Comparison of ENCODE assay signal across 27 cellular contexts in the genomic region with DNA sequence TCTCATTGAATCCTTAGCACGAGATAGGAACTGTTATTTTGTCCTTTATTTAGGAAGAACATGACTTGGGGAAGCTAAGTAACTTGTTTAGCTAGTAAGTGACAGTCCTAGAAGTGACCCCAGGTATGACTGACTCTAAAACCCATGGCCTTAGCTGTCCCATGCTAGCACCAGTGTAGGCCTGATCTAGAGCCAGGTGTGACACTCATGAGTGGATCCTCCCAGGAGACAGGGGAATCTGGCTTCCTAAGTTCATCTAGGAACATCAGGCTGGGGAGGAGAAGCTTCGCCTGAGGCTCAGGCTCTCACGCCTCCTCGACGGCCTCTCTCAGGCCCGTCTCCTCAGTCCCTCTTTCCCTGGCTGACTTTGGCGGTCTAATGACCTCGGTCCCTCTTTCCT. TPM values are rescaled to one million over a fixed set of nuclear protein-coding genes. Genes with fewer than 3 reads are reported as not detected.
DNase-seq lines count a peak whose midpoint lies in the region; ATAC-seq and TF ChIP-seq lines count a peak whose summit lies in the region.
"Had no signal": no experiment of that assay in that cellular context is flagged by ENCODE, and none has a peak within 500 bp of the region (broad histone marks: within the 10 kb centered on the region; RNA-seq: fewer than 3 reads in every experiment).

No MANE protein-coding gene starts in this region.

- H3K79me2 ChIP-seq in mesendoderm (ENCODE audit: control insufficient read depth, insufficient read depth, low read length) = no peaks in the 10 kb centered on the region

- no peaks in the 10 kb centered on the region for H4K20me1 ChIP-seq in BLaER1

- no peak overlapping the region for H3K9ac ChIP-seq in BLaER1
- no peak overlapping the region for H3K9ac ChIP-seq in mesendoderm (ENCODE audit: low read length)

- H3K27ac Mint-ChIP-seq in CD8-positive, alpha-beta T cell = peak overlapping the region; percentile 7
- peak overlapping the region; percentile 45 for H3K27ac Mint-ChIP-seq in activated T-helper 1 cell treated with anti-CD3 and anti-CD28 coated beads, Interleukin-12 subunit alpha, Interleukin-12 subunit beta, Interleukin-2, Interleukin-4 antibody, amounts not matched to agents 30 ng/mL and 10 ng/mL and 1 ng/mL, durations not matched to agents 14 hours and 24 hours and 36 hours

- no peak overlapping the region for H3K23ac ChIP-seq in mesendoderm (ENCODE audit: low read length)

- DNase-seq in CD8-positive, alpha-beta T cell = no peak
- DNase-seq in activated T-helper 1 cell treated with anti-CD3 and anti-CD28 coated beads, Interleukin-12 subunit alpha, Interleukin-12 subunit beta, Interleukin-2, Interleukin-4 antibody, amounts not matched to agents 30 ng/mL and 10 ng/mL and 1 ng/mL, durations not matched to agents 14 hours and 24 hours and 36 hours (ENCODE audit: low spot score) = no peak
- DNase-seq in mesendoderm (no peak), nucleus accumbens (lab: John Stamatoyannopoulos, UW) (no peak), GM20000 (ENCODE audit: low spot score) (no peak), heart left ventricle (no peak)
- DNase-seq: activated B cell treated with CpG ODN at 0.5 μM for 24 hours; activated naive CD4-positive, alpha-beta T cell; C1 segment of cervical spinal cord; hypothalamus; left lung; NCI-H1105; NCI-H187 treated with DMSO at 0.1 percent for 48 hours; NCI-H526; pancreas; SHP77 treated with DMSO at 0.1 percent for 48 hours; stimulated activated CD4-positive, alpha-beta T cell treated with anti-CD3 and anti-CD28 coated beads, Interleukin-1b, Interleukin-23, amount 100 ng/mL, for 48 hours had no signal

- no peak overlapping the region for H3K4me3 Mint-ChIP-seq in CD8-positive, alpha-beta T cell
- H3K4me3 Mint-ChIP-seq in activated T-helper 1 cell treated with anti-CD3 and anti-CD28 coated beads, Interleukin-12 subunit alpha, Interleukin-12 subunit beta, Interleukin-2, Interleukin-4 antibody, amounts not matched to agents 30 ng/mL and 10 ng/mL and 1 ng/mL, durations not matched to agents 14 hours and 24 hours and 36 hours = no peak overlapping the region
- H3K4me3 Mint-ChIP-seq: activated B cell treated with CpG ODN at 0.5 μM for 24 hours; dendritic cell treated with granulocyte-macrophage colony-stimulating factor and Interleukin-4, amounts not matched to agents 40 ng/mL and 50 ng/mL, for 4 days; IgD-negative memory B cell had no signal

- H3K9me3 ChIP-seq in BLaER1 (no peaks in the 10 kb centered on the region), heart left ventricle (no peaks in the 10 kb centered on the region)
- H3K9me3 ChIP-seq in CD8-positive, alpha-beta T cell (ENCODE audit: low read length) = no peaks in the 10 kb centered on the region
- H3K9me3 ChIP-seq: ascending aorta, gastroesophageal sphincter, left lung, pancreas, right atrium auricular region had no signal

- H3K56ac ChIP-seq in mesendoderm (ENCODE audit: low read length) = peak overlapping the region; percentile 59

- H3K36me3 Mint-ChIP-seq in CD8-positive, alpha-beta T cell = peaks cover 88% of the 10 kb centered on the region
- peaks cover 68% of the 10 kb centered on the region for H3K36me3 Mint-ChIP-seq in activated T-helper 1 cell treated with anti-CD3 and anti-CD28 coated beads, Interleukin-12 subunit alpha, Interleukin-12 subunit beta, Interleukin-2, Interleukin-4 antibody, amounts not matched to agents 30 ng/mL and 10 ng/mL and 1 ng/mL, durations not matched to agents 14 hours and 24 hours and 36 hours (ENCODE audit: low read depth)

- H2AK5ac ChIP-seq in mesendoderm (ENCODE audit: low read length) = peak overlapping the region; percentile 96

- no peak overlapping the region for H4K8ac ChIP-seq in mesendoderm (ENCODE audit: low read depth, low read length)

- no peak overlapping the region for H4K5ac ChIP-seq in mesendoderm (ENCODE audit: low read length)

- peaks cover 53% of the 10 kb centered on the region for H3K4me1 Mint-ChIP-seq in CD8-positive, alpha-beta T cell (ENCODE audit: low read depth)
- H3K4me1 Mint-ChIP-seq in activated T-helper 1 cell treated with anti-CD3 and anti-CD28 coated beads, Interleukin-12 subunit alpha, Interleukin-12 subunit beta, Interleukin-2, Interleukin-4 antibody, amounts not matched to agents 30 ng/mL and 10 ng/mL and 1 ng/mL, durations not matched to agents 14 hours and 24 hours and 36 hours (ENCODE audit: low read depth) = peaks cover 81% of the 10 kb centered on the region

- POLR2A ChIA-PET in CD8-positive, alpha-beta T cell (lab: Charles Lee) = interaction anchor here (1.1 to 2.4 kb wide), 3 partner anchors 31 to 41 kb away, joined by 3 to 11 read pairs (median 6); a partner anchor contains a TSS

- WGBS in mesendoderm (ENCODE audit: extremely low coverage, insufficient coverage, low lambda C conversion rate) = no CpG with 5 or more reads among the region's 8 CpGs
- WGBS in heart left ventricle, 4 donors = 87 to 93% (median 91%) methylated on average over 8 of the region's 8 CpGs

- H3K79me1 ChIP-seq in mesendoderm (ENCODE audit: low read length) = no peaks in the 10 kb centered on the region

- H2BK15ac ChIP-seq in mesendoderm (replicated peaks; ENCODE audit: low read depth) = no peak overlapping the region

- H3K27me3 ChIP-seq in BLaER1 (no peaks in the 10 kb centered on the region), mesendoderm (ENCODE audit: insufficient read depth, low read length, poor library complexity) (no peaks in the 10 kb centered on the region), heart left ventricle (peaks cover 0 to 11% (median 6%) of the 10 kb centered on the region in 9 donors)
- H3K27me3 ChIP-seq in CD8-positive, alpha-beta T cell (ENCODE audit: insufficient read depth, low read length) = no peaks in the 10 kb centered on the region
- H3K27me3 ChIP-seq: ascending aorta, left lung, pancreas, right atrium auricular region had no signal

- intact Hi-C loops in CD8-positive, alpha-beta T cell (cut with DNase I, micrococcal nuclease) = loop anchor here in 1 of 2 experiments (2.0 kb wide), 2 partner anchors 196 to 310 kb away; no protein-coding TSS in a partner anchor
- intact Hi-C loops in activated T-helper 1 cell treated with anti-CD3 and anti-CD28 coated beads, Interleukin-12 subunit alpha, Interleukin-12 subunit beta, Interleukin-2, Interleukin-4 antibody, amounts not matched to agents 30 ng/mL and 10 ng/mL and 1 ng/mL, durations not matched to agents 14 hours and 24 hours and 36 hours (cut with micrococcal nuclease) = loop anchor here (2.0 to 5.0 kb wide), 2 partner anchors 197 to 270 kb away; no protein-coding TSS in a partner anchor
- intact Hi-C loops in heart left ventricle (cut with DNase I) = loop anchor here in 2 of 10 donors (5.0 kb wide), 2 partner anchors 152 to 253 kb away; no protein-coding TSS in a partner anchor

- H3K4me1 ChIP-seq in BLaER1 (peaks cover 40% of the 10 kb centered on the region), mesendoderm (ENCODE audit: control insufficient read depth, low read depth, low read length) (peaks cover 5% of the 10 kb centered on the region), heart left ventricle (peaks cover 0 to 47% (median 0%) of the 10 kb centered on the region in 12 donors)
- peaks cover 50% of the 10 kb centered on the region for H3K4me1 ChIP-seq in CD8-positive, alpha-beta T cell (ENCODE audit: insufficient read depth, low read length)
- H3K4me1 ChIP-seq: ascending aorta, gastroesophageal sphincter, pancreas, right atrium auricular region had no signal

- peak overlapping the region; percentile 33 for H3K18ac ChIP-seq in mesendoderm (ENCODE audit: low read length)

- peak overlapping the region; percentile 61 for H3K4ac ChIP-seq in mesendoderm (ENCODE audit: low read depth, low read length)

- CTCF ChIA-PET in CD8-positive, alpha-beta T cell (lab: Charles Lee) = interaction anchor here (0.8 to 9.4 kb wide), 36 partner anchors 8 to 360 kb away, joined by 3 to 147 read pairs (median 6); a partner anchor contains a TSS

- TF ChIP-seq CTCF in CD8-positive, alpha-beta T cell (IDR thresholded peaks at IDR 0.05) = no peak
- no peak for TF ChIP-seq CTCF in GM20000 (IDR thresholded peaks at IDR 0.05; ENCODE audit: extremely low read depth, missing control alignments)
- TF ChIP-seq CTCF in heart left ventricle (IDR thresholded peaks at IDR 0.05) = no peak

- H3K4me2 ChIP-seq in BLaER1 (no peak overlapping the region), mesendoderm (ENCODE audit: low read length) (no peak overlapping the region)
- H3K4me2 ChIP-seq: smooth muscle cell had no signal

- peak overlapping the region; percentile 19 for H2BK120ac ChIP-seq in mesendoderm (ENCODE audit: low read depth, low read length)

- no peaks in the 10 kb centered on the region for H3K9me3 Mint-ChIP-seq in CD8-positive, alpha-beta T cell
- no peaks in the 10 kb centered on the region for H3K9me3 Mint-ChIP-seq in activated T-helper 1 cell treated with anti-CD3 and anti-CD28 coated beads, Interleukin-12 subunit alpha, Interleukin-12 subunit beta, Interleukin-2, Interleukin-4 antibody, amounts not matched to agents 30 ng/mL and 10 ng/mL and 1 ng/mL, durations not matched to agents 14 hours and 24 hours and 36 hours
- H3K9me3 Mint-ChIP-seq: activated B cell treated with CpG ODN at 0.5 μM for 24 hours; dendritic cell treated with granulocyte-macrophage colony-stimulating factor and Interleukin-4, amounts not matched to agents 40 ng/mL and 50 ng/mL, for 4 days; IgD-negative memory B cell had no signal

- H3K4me3 ChIP-seq in BLaER1 = no peak overlapping the region
- H3K4me3 ChIP-seq in CD8-positive, alpha-beta T cell (ENCODE audit: low read depth, low read length) = no peak overlapping the region
- no peak overlapping the region for H3K4me3 ChIP-seq in mesendoderm (ENCODE audit: low read length)
- H3K4me3 ChIP-seq in heart left ventricle = no peak overlapping the region
- H3K4me3 ChIP-seq: ascending aorta, gastroesophageal sphincter, left lung, pancreas, right atrium auricular region, smooth muscle cell had no signal

- peak overlapping the region; percentile 61 for H2BK5ac ChIP-seq in mesendoderm (ENCODE audit: low read length)

- H3K36me3 ChIP-seq in BLaER1 (peaks cover 84% of the 10 kb centered on the region), mesendoderm (ENCODE audit: control insufficient read depth, insufficient read depth, low read length) (no peaks in the 10 kb centered on the region), heart left ventricle (peaks cover 0 to 52% (median 0%) of the 10 kb centered on the region in 9 donors)
- H3K36me3 ChIP-seq in CD8-positive, alpha-beta T cell (ENCODE audit: insufficient read depth, low read length) = peaks cover 65% of the 10 kb centered on the region
- H3K36me3 ChIP-seq: ascending aorta, gastroesophageal sphincter, pancreas, right atrium auricular region had no signal

- TF ChIP-seq POLR2A in heart left ventricle (IDR thresholded peaks at IDR 0.05) = no peak

- peak overlapping the region; percentile 55 for H3K27ac ChIP-seq in BLaER1
- no peak overlapping the region for H3K27ac ChIP-seq in CD8-positive, alpha-beta T cell (ENCODE audit: low read depth, low read length)
- no peak overlapping the region for H3K27ac ChIP-seq in mesendoderm (ENCODE audit: low read depth, low read length)
- H3K27ac ChIP-seq in heart left ventricle = no peak overlapping the region
- H3K27ac ChIP-seq: ascending aorta, gastroesophageal sphincter, left lung, pancreas, right atrium auricular region had no signal

- ATAC-seq in CD8-positive, alpha-beta T cell = no peak
- ATAC-seq in heart left ventricle (no peak), HG02798 (IDR thresholded peaks at IDR 0.05; ENCODE audit: poor library complexity, unreplicated experiment) (no peak)
- ATAC-seq: gastroesophageal sphincter, left lung, Panc1, pancreas had no signal

- no peaks in the 10 kb centered on the region for H3K27me3 Mint-ChIP-seq in CD8-positive, alpha-beta T cell (ENCODE audit: low read depth)
- H3K27me3 Mint-ChIP-seq in activated T-helper 1 cell treated with anti-CD3 and anti-CD28 coated beads, Interleukin-12 subunit alpha, Interleukin-12 subunit beta, Interleukin-2, Interleukin-4 antibody, amounts not matched to agents 30 ng/mL and 10 ng/mL and 1 ng/mL, durations not matched to agents 14 hours and 24 hours and 36 hours (ENCODE audit: insufficient read depth) = no peaks in the 10 kb centered on the region
- H3K27me3 Mint-ChIP-seq: activated B cell treated with CpG ODN at 0.5 μM for 24 hours; dendritic cell treated with granulocyte-macrophage colony-stimulating factor and Interleukin-4, amounts not matched to agents 40 ng/mL and 50 ng/mL, for 4 days; IgD-negative memory B cell had no signal

RNA-seq across cellular contexts. Expression of a gene that starts 31.2 kb away (rescaled TPM):
- total RNA-seq in CD8-positive, alpha-beta T cell = 100 to 1,000 TPM; 397 to 399 TPM
- 219 and 222 TPM in 2 replicates for total RNA-seq in activated T-helper 1 cell treated with anti-CD3 and anti-CD28 coated beads, Interleukin-12 subunit alpha, Interleukin-12 subunit beta, Interleukin-2, Interleukin-4 antibody, amounts not matched to agents 30 ng/mL and 10 ng/mL and 1 ng/mL, durations not matched to agents 14 hours and 24 hours and 36 hours
- polyA plus RNA-seq in mesendoderm (2013, experiment 1 of 2) = 2.5 TPM
- 2.7 TPM for polyA plus RNA-seq in mesendoderm (2013, experiment 2 of 2)
- 10 to 100 TPM in 1 of 9 donors, 1 to 10 TPM in 3, under 1 TPM in 5; 0.49 to 31.6 (median 0.71) TPM for total RNA-seq in heart left ventricle
- polyA plus RNA-seq in heart left ventricle = 1 to 10 TPM in 1 of 2 donors, under 1 TPM in 1; 0.53 to 2.4 TPM
- total RNA-seq: ascending aorta, smooth muscle cell had no signal
- polyA plus RNA-seq: AG04450 had no signal

RNA-seq across cellular contexts. Expression of a gene that starts 33.6 kb away (rescaled TPM):
- 10 to 100 TPM; 12.8 to 18.6 TPM for total RNA-seq in CD8-positive, alpha-beta T cell
- total RNA-seq in activated T-helper 1 cell treated with anti-CD3 and anti-CD28 coated beads, Interleukin-12 subunit alpha, Interleukin-12 subunit beta, Interleukin-2, Interleukin-4 antibody, amounts not matched to agents 30 ng/mL and 10 ng/mL and 1 ng/mL, durations not matched to agents 14 hours and 24 hours and 36 hours = 118 TPM in 2 replicates
- 0.10 TPM for polyA plus RNA-seq in mesendoderm (2013, experiment 1 of 2)
- 0.11 TPM for polyA plus RNA-seq in mesendoderm (2013, experiment 2 of 2)
- 1 to 10 TPM in 1 of 9 donors, under 1 TPM in 3, not detected in 5; 0.14 to 4.3 (median 0.60) TPM for total RNA-seq in heart left ventricle
- polyA plus RNA-seq in heart left ventricle = under 1 TPM; 0.21 to 0.80 TPM
- total RNA-seq: ascending aorta, smooth muscle cell had no signal
- polyA plus RNA-seq: AG04450, smooth muscle cell had no signal

RNA-seq across cellular contexts. Expression of a gene that starts 58.6 kb away (rescaled TPM):
- 10 to 100 TPM; 13.3 to 14.8 TPM for total RNA-seq in CD8-positive, alpha-beta T cell
- 43.7 and 53.6 TPM in 2 replicates for total RNA-seq in activated T-helper 1 cell treated with anti-CD3 and anti-CD28 coated beads, Interleukin-12 subunit alpha, Interleukin-12 subunit beta, Interleukin-2, Interleukin-4 antibody, amounts not matched to agents 30 ng/mL and 10 ng/mL and 1 ng/mL, durations not matched to agents 14 hours and 24 hours and 36 hours
- 0.06 TPM for polyA plus RNA-seq in mesendoderm (2013, experiment 1 of 2)
- polyA plus RNA-seq in mesendoderm (2013, experiment 2 of 2) = 0.07 TPM
- 10 to 100 TPM in 1 of 9 donors, 1 to 10 TPM in 1, under 1 TPM in 3, not detected in 4; 0.27 to 28.0 (median 0.96) TPM for total RNA-seq in heart left ventricle
- under 1 TPM; 0.21 to 0.23 TPM for polyA plus RNA-seq in heart left ventricle
- total RNA-seq: ascending aorta, smooth muscle cell had no signal
- polyA plus RNA-seq: AG04450, smooth muscle cell had no signal
